Comparison of ENCODE assay signal across 10 cellular contexts in the genomic region with DNA sequence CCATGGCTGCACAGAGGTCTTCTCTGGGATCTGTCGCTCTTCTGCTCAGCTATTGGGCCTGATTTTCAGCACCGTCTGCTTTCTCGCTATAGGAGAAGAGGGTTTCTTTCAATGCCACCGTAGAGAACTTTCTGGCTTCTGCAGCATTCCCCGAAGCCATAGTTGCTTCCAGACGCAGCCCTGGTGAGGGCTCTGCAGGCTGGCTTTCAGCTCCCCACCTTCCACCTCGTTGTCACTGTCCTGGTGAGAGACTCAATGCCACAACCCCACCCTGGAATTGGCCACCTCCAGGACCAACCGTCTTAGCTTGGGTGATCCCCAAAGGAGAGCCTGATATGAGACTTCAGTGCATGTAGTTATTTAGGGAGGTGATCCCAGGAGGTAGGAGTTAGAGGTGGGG. TPM values are rescaled to one million over a fixed set of nuclear protein-coding genes. Genes with fewer than 3 reads are reported as not detected.
"Had no signal": no experiment of that assay in that cellular context is flagged by ENCODE, and none has a peak within 500 bp of the region (broad histone marks: within the 10 kb centered on the region; RNA-seq: fewer than 3 reads in every experiment).

No MANE protein-coding gene starts in this region.

- H3K4me2 ChIP-seq: KMS-11 had no signal

- H3K9me3 ChIP-seq: HAP-1 had no signal

- H3K27ac ChIP-seq: HL-60, KMS-11 had no signal

- H3K9ac ChIP-seq: KMS-11 had no signal

- H3K36me3 ChIP-seq: HAP-1 had no signal

- DNase-seq: GOT3, H7, IMR-90, Karpas-422 had no signal

- H3K4me3 ChIP-seq: HAP-1, K562 had no signal

RNA-seq across cellular contexts. Expression of gene PRKCZ, which starts 12.0 kb away (rescaled TPM):
- total RNA-seq: HT1080 had no signal

RNA-seq across cellular contexts. Expression of gene GABRD, which starts 19.1 kb away (rescaled TPM):
- total RNA-seq: HT1080, IMR-90 had no signal
- polyA plus RNA-seq: IMR-90, K562 had no signal

RNA-seq across cellular contexts. Expression of gene CFAP74, which starts 34.6 kb away (rescaled TPM):
- total RNA-seq: H4, H7, HT1080, IMR-90 had no signal
- polyA plus RNA-seq: IMR-90 had no signal
